In the genomic region with DNA sequence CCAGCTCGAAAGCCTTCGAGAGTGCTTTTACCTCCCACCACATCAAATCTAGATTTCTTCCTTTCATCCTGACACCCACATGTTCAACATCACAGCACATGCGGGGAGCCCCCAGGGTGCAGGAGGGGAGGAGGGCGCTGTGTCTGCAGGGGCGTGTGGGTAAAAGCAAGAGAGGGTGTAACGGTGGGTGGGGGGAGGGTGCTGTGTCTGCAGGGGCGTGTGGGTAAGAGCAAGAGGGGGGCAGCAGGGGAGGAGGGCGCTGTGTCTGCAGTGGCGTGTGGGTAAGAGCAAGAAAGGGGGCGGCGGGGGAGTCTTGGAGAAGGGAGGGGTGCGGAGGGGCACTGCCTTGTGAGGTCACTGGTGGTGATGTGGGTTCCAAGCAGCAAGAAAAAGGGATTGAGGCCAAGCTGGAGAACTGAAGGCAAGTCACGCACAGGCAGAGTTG, we compare ENCODE assay signal across 9 cellular contexts. TPM values are rescaled to one million over a fixed set of nuclear protein-coding genes. Genes with fewer than 3 reads are reported as not detected.
DNase-seq lines count a peak whose midpoint lies in the region; TF ChIP-seq lines count a peak whose summit lies in the region.
"Had no signal": no experiment of that assay in that cellular context is flagged by ENCODE, and none has a peak within 500 bp of the region (broad histone marks: within the 10 kb centered on the region; RNA-seq: fewer than 3 reads in every experiment).

No MANE protein-coding gene starts in this region.

- peaks cover 49% of the 10 kb centered on the region for H3K4me1 Mint-ChIP-seq in chondrocyte (ENCODE audit: low read depth)

- no peaks in the 10 kb centered on the region for H3K27me3 ChIP-seq in BLaER1 treated with 17β-estradiol and CSF1 and Interleukin-3, amounts not matched to agents 10 nM and 100 nM

- peaks cover 13 to 74% (median 36%) of the 10 kb centered on the region in 11 experiments; a peak in 17 of 22 replicates for H4K20me1 ChIP-seq in BLaER1 treated with 17β-estradiol and CSF1 and Interleukin-3, amounts not matched to agents 10 nM and 100 nM

- no peaks in the 10 kb centered on the region for H3K27me3 Mint-ChIP-seq in chondrocyte (ENCODE audit: low read depth)

- H3K27ac Mint-ChIP-seq in chondrocyte (ENCODE audit: unreplicated experiment), result no peak overlapping the region

- peak; percentile 35 for DNase-seq in activated CD4-positive, alpha-beta T cell treated with anti-CD3 and anti-CD28 coated beads, Interleukin-2, amount 50 U/mL, for 1 hour
- no peak for DNase-seq in chondrocyte (ENCODE audit: low spot score)
- peak; percentile 50 for DNase-seq in stimulated activated CD4-positive, alpha-beta T cell treated with anti-CD3 and anti-CD28 coated beads, Interleukin-15, amount 100 ng/mL, for 24 hours
- no peak for DNase-seq in kidney tubule cell (ENCODE audit: low spot score)
- no peak for DNase-seq in 8988T
- no peak for DNase-seq in NCI-H2081 treated with DMSO at 0.1 percent for 48 hours (lab: John Stamatoyannopoulos, UW)
- DNase-seq in MV-4-11 (lab: John Stamatoyannopoulos, UW), result no peak
- DNase-seq: mammary epithelial cell had no signal

- H3K9ac ChIP-seq in BLaER1 treated with 17β-estradiol and CSF1 and Interleukin-3, amounts not matched to agents 10 nM and 100 nM, result peak overlapping the region in 8 of 11 experiments; percentile 2 to 55 (median 27); a peak in 11 of 22 replicates

- peak overlapping the region in 3 of 11 experiments; percentile 5 to 52 (median 10); a peak in 3 of 22 replicates for H3K27ac ChIP-seq in BLaER1 treated with 17β-estradiol and CSF1 and Interleukin-3, amounts not matched to agents 10 nM and 100 nM

- peak overlapping the region; percentile 9 for H3K4me3 Mint-ChIP-seq in chondrocyte (ENCODE audit: unreplicated experiment)

- H3K4me1 ChIP-seq in BLaER1 treated with 17β-estradiol and CSF1 and Interleukin-3, amounts not matched to agents 10 nM and 100 nM, result peaks cover 28 to 55% (median 37%) of the 10 kb centered on the region in 10 experiments

- H3K9me3 Mint-ChIP-seq in chondrocyte (ENCODE audit: low read depth), result peaks cover 11% of the 10 kb centered on the region

- peaks cover 0 to 19% (median 14%) of the 10 kb centered on the region in 11 experiments; a peak in 11 of 22 replicates for H3K9me3 ChIP-seq in BLaER1 treated with 17β-estradiol and CSF1 and Interleukin-3, amounts not matched to agents 10 nM and 100 nM (replicated peaks in 1 of 11)

- peak overlapping the region in 2 of 10 experiments; percentile 0 to 39; a peak in 1 of 20 replicates for H3K4me3 ChIP-seq in BLaER1 treated with 17β-estradiol and CSF1 and Interleukin-3, amounts not matched to agents 10 nM and 100 nM

- peaks cover 7% of the 10 kb centered on the region for H3K36me3 Mint-ChIP-seq in chondrocyte (ENCODE audit: low read depth)

- H3K4me2 ChIP-seq in BLaER1 treated with 17β-estradiol and CSF1 and Interleukin-3, amounts not matched to agents 10 nM and 100 nM, result peak overlapping the region; percentile 63 to 88 (median 78)

- peaks cover 0 to 66% (median 50%) of the 10 kb centered on the region in 11 experiments; a peak in 20 of 22 replicates for H3K36me3 ChIP-seq in BLaER1 treated with 17β-estradiol and CSF1 and Interleukin-3, amounts not matched to agents 10 nM and 100 nM

- TF ChIP-seq CTCF in chondrocyte (IDR thresholded peaks at IDR 0.05), result no peak

RNA-seq across cellular contexts. Expression of a gene that starts 34.6 kb away (rescaled TPM):
- 22.6 to 31.9 TPM (median 31.6 TPM) in 3 replicates for total RNA-seq in chondrocyte

Comparison
In these comparisons a context has a peak if more than half of its experiments do, and no peak if none do; other contexts are left out.
1. DNase-seq: peak in activated CD4-positive, alpha-beta T cell treated with anti-CD3 and anti-CD28 coated beads, Interleukin-2, amount 50 U/mL, for 1 hour (single experiment) and stimulated activated CD4-positive, alpha-beta T cell treated with anti-CD3 and anti-CD28 coated beads, Interleukin-15, amount 100 ng/mL, for 24 hours (single experiment); none in chondrocyte (single experiment), kidney tubule cell (single experiment), 8988T (single experiment), NCI-H2081 treated with DMSO at 0.1 percent for 48 hours (single experiment) and MV-4-11 (single experiment).